27 cellular contexts compared by ENCODE assay signal in genomic region chrX:112846787-112847186, GRCh38. TPM values are rescaled to one million over a fixed set of nuclear protein-coding genes. Genes with fewer than 3 reads are reported as not detected.
DNase-seq lines count a peak whose midpoint lies in the region; ATAC-seq, FAIRE-seq and TF ChIP-seq lines count a peak whose summit lies in the region.
"Had no signal": no experiment of that assay in that cellular context is flagged by ENCODE, and none has a peak within 500 bp of the region (broad histone marks: within the 10 kb centered on the region; RNA-seq: fewer than 3 reads in every experiment).

No MANE protein-coding gene starts in this region.

- peaks cover 38% of the 10 kb centered on the region for H3K4me1 ChIP-seq in neural progenitor cell

- ATAC-seq in left colon (peak; percentile 44), HG03460 (IDR thresholded peaks at IDR 0.05; ENCODE audit: unreplicated experiment) (no peak)
- ATAC-seq: GM23338 had no signal

- H3K79me2 ChIP-seq in neural progenitor cell (ENCODE audit: low read depth) = no peaks in the 10 kb centered on the region

- H3F3A ChIP-seq in neural progenitor cell (ENCODE audit: low read depth) = peaks cover 7% of the 10 kb centered on the region

- intact Hi-C loops in left colon (cut with DNase I, micrococcal nuclease) = no loop called here

- TF ChIP-seq POLR2A in GM12891 (IDR thresholded peaks at IDR 0.05; ENCODE audit: low read depth, low read length) = no peak

- no peaks in the 10 kb centered on the region for H4K20me1 ChIP-seq in neural progenitor cell (ENCODE audit: low read depth)

- peak overlapping the region; percentile 25 for H3K27ac Mint-ChIP-seq in neural progenitor cell
- H3K27ac Mint-ChIP-seq: GM23338, IgD-negative memory B cell had no signal

- no peaks in the 10 kb centered on the region for H3K27me3 Mint-ChIP-seq in neural progenitor cell (ENCODE audit: insufficient read depth, low read depth)
- H3K27me3 Mint-ChIP-seq: IgD-negative memory B cell had no signal

- H3K4me2 ChIP-seq in neural progenitor cell = no peak overlapping the region
- H3K4me2 ChIP-seq: GM23338, KMS-11, SK-N-SH had no signal

- H2AFZ ChIP-seq in neural progenitor cell (replicated peaks) = no peak overlapping the region
- H2AFZ ChIP-seq: GM23338 had no signal

- no peak overlapping the region for H3K4me3 Mint-ChIP-seq in neural progenitor cell
- H3K4me3 Mint-ChIP-seq: GM23338, H9, IgD-negative memory B cell had no signal

- no peaks in the 10 kb centered on the region for H3K9me3 ChIP-seq in neural progenitor cell (ENCODE audit: low read depth)
- H3K9me3 ChIP-seq: SK-N-SH had no signal

- H3K9ac ChIP-seq in neural progenitor cell = no peak overlapping the region
- H3K9ac ChIP-seq: KMS-11, SK-N-SH had no signal

- peak; percentile 13 for FAIRE-seq in GM12891 (lab: Jason Lieb, UNC)
- FAIRE-seq: RCC 7860 had no signal

- TF ChIP-seq CTCF in neural progenitor cell (IDR thresholded peaks at IDR 0.05) = no peak

- H3K9me3 Mint-ChIP-seq in neural progenitor cell = no peaks in the 10 kb centered on the region
- H3K9me3 Mint-ChIP-seq: GM23338, H9, IgD-negative memory B cell had no signal

- no peaks in the 10 kb centered on the region for H3K36me3 ChIP-seq in neural progenitor cell

- no peaks in the 10 kb centered on the region for H3K27me3 ChIP-seq in neural progenitor cell

- DNase-seq in GM12891 (ENCODE audit: insufficient read length, low spot score) (no peak), NCI-H69 (lab: John Stamatoyannopoulos, UW) (peak; percentile 35), left colon (no peak), neural progenitor cell (ENCODE audit: low spot score) (no peak), iPS-NIHi7 (ENCODE audit: extremely low spot score) (no peak)
- no peak for DNase-seq in activated effector memory CD4-positive, alpha-beta T cell treated with Interleukin-2 at 50 U/mL for 16 hours
- DNase-seq in activated naive CD4-positive, alpha-beta T cell treated with anti-CD3 and anti-CD28 coated beads, Interleukin-2, amount 50 U/mL, for 16 hours = no peak
- DNase-seq: Calu3, DND-41, H9, MM.1S, NCI-H1048, NCI-H1417 treated with DMSO at 0.1 percent for 48 hours, NCI-H187, NCI-H2081 treated with DMSO at 0.1 percent for 48 hours, NCI-H2171, NCI-H226, NCI-H510A treated with DMSO at 0.1 percent for 48 hours, NCI-H748 treated with DMSO at 0.1 percent for 48 hours, SIG-M5, SK-N-SH had no signal

- H3K4me3 ChIP-seq in neural progenitor cell = no peak overlapping the region
- H3K4me3 ChIP-seq: GM23338 had no signal

- H3K36me3 Mint-ChIP-seq in neural progenitor cell = no peaks in the 10 kb centered on the region
- H3K36me3 Mint-ChIP-seq: IgD-negative memory B cell had no signal

- no peak overlapping the region for H3K27ac ChIP-seq in neural progenitor cell
- H3K27ac ChIP-seq: HL-60, KMS-11 had no signal

- peaks cover 60% of the 10 kb centered on the region for H3K4me1 Mint-ChIP-seq in neural progenitor cell

TF ChIP-seq in GM12891, 5 proteins besides CTCF, POLR2A, EP300 and RAD21:
- TF ChIP-seq POLR2AphosphoS5 (IDR thresholded peaks at IDR 0.05; ENCODE audit: low read depth, low read length) (no peak), PAX5 (IDR thresholded peaks at IDR 0.05; ENCODE audit: insufficient read depth, low read length, severe bottlenecking) (no peak), TAF1 (IDR thresholded peaks at IDR 0.05; ENCODE audit: low read depth, low read length) (no peak)
TF ChIP-seq in GM12891: peak in this region for 0.

RNA-seq across cellular contexts. Expression of gene AMOT, which starts 6.2 kb away (rescaled TPM):
- 0.91 TPM for polyA plus RNA-seq in GM12891 (2012; ENCODE audit: low read depth, missing spikeins)
- total RNA-seq in left colon (10 to 100 TPM; 16.1 to 22.3 TPM), neural progenitor cell (ENCODE audit: low replicate concordance) (3.8 and 7.5 TPM in 2 replicates)
